ENCODE assay signal across 1 cellular context in the genomic region with DNA sequence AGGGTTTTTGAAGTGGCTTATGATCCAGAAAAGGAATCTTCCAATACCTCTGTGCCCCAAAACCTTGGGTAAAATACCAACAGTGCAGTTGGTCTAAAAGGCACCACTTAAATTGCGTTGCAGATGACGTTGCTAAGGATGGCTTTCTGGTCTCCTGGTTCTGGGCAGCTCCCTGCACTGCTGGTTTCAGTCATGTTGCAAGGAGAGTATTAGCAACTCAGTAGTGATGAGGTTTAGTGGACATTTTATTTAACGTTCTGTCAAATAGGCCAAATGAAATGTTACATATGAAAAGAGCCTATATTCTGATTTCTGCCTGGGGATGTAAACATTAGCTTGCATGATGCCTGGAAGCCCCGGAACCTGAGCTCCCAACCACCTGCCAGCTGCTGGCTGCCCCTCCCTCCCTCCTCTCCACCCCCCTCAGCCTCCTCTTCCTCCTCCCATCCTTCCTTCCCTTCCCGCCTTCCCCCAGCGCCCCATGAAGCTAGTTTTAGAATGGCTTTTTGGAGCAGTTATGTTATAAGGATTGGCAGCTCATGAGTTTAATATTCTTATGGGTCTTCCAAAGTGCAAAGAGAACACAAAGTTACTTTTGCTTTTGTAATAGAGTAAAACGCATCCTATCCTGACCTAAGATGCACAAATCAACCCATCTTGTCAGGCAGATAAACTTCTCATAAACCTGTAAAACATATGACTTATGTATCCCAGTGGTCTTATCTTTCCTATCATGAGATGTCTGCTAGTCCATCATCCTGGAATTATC.
TF ChIP-seq lines count a peak whose summit lies in the region.

No MANE protein-coding gene starts in this region.

TF ChIP-seq in K562, 482 proteins besides CTCF, POLR2A, EP300 and RAD21:
- TF ChIP-seq TEAD1 (CRISPR knock-in tag; IDR thresholded peaks at IDR 0.05) (no peak), PCBP2 (IDR thresholded peaks at IDR 0.05; ENCODE audit: low read depth, low read length, poor library complexity, severe bottlenecking) (no peak), EZH2 (IDR thresholded peaks at IDR 0.05; ENCODE audit: borderline replicate concordance, low read depth, low read length) (no peak), NFIX (CRISPR knock-in tag; IDR thresholded peaks at IDR 0.05; ENCODE audit: low read depth) (no peak), HNRNPUL1 (IDR thresholded peaks at IDR 0.05; ENCODE audit: low read length) (no peak), NCOR1 (IDR thresholded peaks at IDR 0.05) (no peak), ZNF133 (CRISPR knock-in tag; IDR thresholded peaks at IDR 0.05) (no peak), POLR3A (IDR thresholded peaks at IDR 0.05; ENCODE audit: borderline replicate concordance, extremely low read depth, insufficient read depth, insufficient read length) (no peak), ILK (tag; IDR thresholded peaks at IDR 0.05; ENCODE audit: borderline replicate concordance, low read depth) (no peak), RBM22 (IDR thresholded peaks at IDR 0.05; ENCODE audit: low read depth, low read length, poor library complexity, severe bottlenecking) (no peak), RBM15 (IDR thresholded peaks at IDR 0.05; ENCODE audit: insufficient read depth, low read length) (no peak), ZNF696 (CRISPR knock-in tag; conservative IDR thresholded peaks at IDR 0.05) (no peak)
- TF ChIP-seq, protein P1, sequence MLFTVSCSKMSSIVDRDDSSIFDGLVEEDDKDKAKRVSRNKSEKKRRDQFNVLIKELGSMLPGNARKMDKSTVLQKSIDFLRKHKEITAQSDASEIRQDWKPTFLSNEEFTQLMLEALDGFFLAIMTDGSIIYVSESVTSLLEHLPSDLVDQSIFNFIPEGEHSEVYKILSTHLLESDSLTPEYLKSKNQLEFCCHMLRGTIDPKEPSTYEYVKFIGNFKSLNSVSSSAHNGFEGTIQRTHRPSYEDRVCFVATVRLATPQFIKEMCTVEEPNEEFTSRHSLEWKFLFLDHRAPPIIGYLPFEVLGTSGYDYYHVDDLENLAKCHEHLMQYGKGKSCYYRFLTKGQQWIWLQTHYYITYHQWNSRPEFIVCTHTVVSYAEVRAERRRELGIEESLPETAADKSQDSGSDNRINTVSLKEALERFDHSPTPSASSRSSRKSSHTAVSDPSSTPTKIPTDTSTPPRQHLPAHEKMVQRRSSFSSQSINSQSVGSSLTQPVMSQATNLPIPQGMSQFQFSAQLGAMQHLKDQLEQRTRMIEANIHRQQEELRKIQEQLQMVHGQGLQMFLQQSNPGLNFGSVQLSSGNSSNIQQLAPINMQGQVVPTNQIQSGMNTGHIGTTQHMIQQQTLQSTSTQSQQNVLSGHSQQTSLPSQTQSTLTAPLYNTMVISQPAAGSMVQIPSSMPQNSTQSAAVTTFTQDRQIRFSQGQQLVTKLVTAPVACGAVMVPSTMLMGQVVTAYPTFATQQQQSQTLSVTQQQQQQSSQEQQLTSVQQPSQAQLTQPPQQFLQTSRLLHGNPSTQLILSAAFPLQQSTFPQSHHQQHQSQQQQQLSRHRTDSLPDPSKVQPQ (CRISPR knock-in tag; IDR thresholded peaks at IDR 0.05; ENCODE audit: borderline replicate concordance), result no peak
